Comparison of ENCODE assay signal across 16 cellular contexts in genomic region chr22:25900390-25900789, GRCh38.
DNase-seq lines count a peak whose midpoint lies in the region; ATAC-seq and TF ChIP-seq lines count a peak whose summit lies in the region.
"Had no signal": no experiment of that assay in that cellular context is flagged by ENCODE, and none has a peak within 500 bp of the region (broad histone marks: within the 10 kb centered on the region; RNA-seq: fewer than 3 reads in every experiment).

No MANE protein-coding gene starts in this region.

- no peak overlapping the region for H3K27ac Mint-ChIP-seq in osteocyte (ENCODE audit: unreplicated experiment)
- H3K27ac Mint-ChIP-seq in stimulated activated naive CD8-positive, alpha-beta T cell treated with anti-CD3 and anti-CD28 coated beads, Interleukin-15, amount 100 ng/mL, for 72 hours = no peak overlapping the region
- H3K27ac Mint-ChIP-seq: CD4-positive, alpha-beta memory T cell; HFFc6 had no signal

- peaks cover 9% of the 10 kb centered on the region for H3K9me3 Mint-ChIP-seq in osteocyte (ENCODE audit: unreplicated experiment)
- H3K9me3 Mint-ChIP-seq in stimulated activated naive CD8-positive, alpha-beta T cell treated with anti-CD3 and anti-CD28 coated beads, Interleukin-15, amount 100 ng/mL, for 72 hours = no peaks in the 10 kb centered on the region

- DNase-seq in NCI-H69 (lab: John Stamatoyannopoulos, UW) (peak; percentile 27), OCI-M1 (lab: John Stamatoyannopoulos, UW) (peak; percentile 60), osteocyte (ENCODE audit: extremely low spot score, unreplicated experiment) (peak; percentile 32), NCI-H510A (lab: John Stamatoyannopoulos, UW) (no peak), NCI-H187 (lab: John Stamatoyannopoulos, UW) (no peak)
- no peak for DNase-seq in stimulated activated naive CD8-positive, alpha-beta T cell treated with anti-CD3 and anti-CD28 coated beads, Interleukin-15, amount 100 ng/mL, for 72 hours
- DNase-seq: Calu3; CD4-positive, alpha-beta memory T cell; COR-L47; DMS53; DMS79 treated with DMSO at 0.1 percent for 48 hours; GF-D8; GOT3; HFFc6 had no signal

- H3K4me3 Mint-ChIP-seq in osteocyte (ENCODE audit: unreplicated experiment) = no peak overlapping the region
- no peak overlapping the region for H3K4me3 Mint-ChIP-seq in stimulated activated naive CD8-positive, alpha-beta T cell treated with anti-CD3 and anti-CD28 coated beads, Interleukin-15, amount 100 ng/mL, for 72 hours
- H3K4me3 Mint-ChIP-seq: CD4-positive, alpha-beta memory T cell; HFFc6 had no signal

- ATAC-seq in HG03139 (IDR thresholded peaks at IDR 0.05; ENCODE audit: unreplicated experiment) = no peak
- no peak for ATAC-seq in stimulated activated naive CD8-positive, alpha-beta T cell treated with anti-CD3 and anti-CD28 coated beads, Interleukin-15, amount 100 ng/mL, for 72 hours

- no peaks in the 10 kb centered on the region for H3K36me3 Mint-ChIP-seq in osteocyte (ENCODE audit: unreplicated experiment)
- H3K36me3 Mint-ChIP-seq: CD4-positive, alpha-beta memory T cell had no signal

- TF ChIP-seq CTCF in osteocyte (IDR thresholded peaks at IDR 0.05) = no peak

- no peaks in the 10 kb centered on the region for H3K27me3 ChIP-seq in layer of hippocampus (ENCODE audit: control insufficient read depth, insufficient read depth, low read length)

- peak overlapping the region; percentile 58 for H3K27ac ChIP-seq in layer of hippocampus (ENCODE audit: low read depth, low read length)

- no peaks in the 10 kb centered on the region for H3K4me1 Mint-ChIP-seq in osteocyte (ENCODE audit: unreplicated experiment)
- no peaks in the 10 kb centered on the region for H3K4me1 Mint-ChIP-seq in stimulated activated naive CD8-positive, alpha-beta T cell treated with anti-CD3 and anti-CD28 coated beads, Interleukin-15, amount 100 ng/mL, for 72 hours
- H3K4me1 Mint-ChIP-seq: CD4-positive, alpha-beta memory T cell had no signal

- peaks cover 4% of the 10 kb centered on the region for H3K27me3 Mint-ChIP-seq in osteocyte (ENCODE audit: unreplicated experiment)
- H3K27me3 Mint-ChIP-seq in stimulated activated naive CD8-positive, alpha-beta T cell treated with anti-CD3 and anti-CD28 coated beads, Interleukin-15, amount 100 ng/mL, for 72 hours = peaks cover 27% of the 10 kb centered on the region

Comparison
In these comparisons a context has a peak if more than half of its experiments do, and no peak if none do; other contexts are left out.
1. DNase-seq: peak in NCI-H69 (single experiment), OCI-M1 (single experiment) and osteocyte (single experiment); none in NCI-H510A (single experiment), NCI-H187 (0 of 2) and stimulated activated naive CD8-positive, alpha-beta T cell treated with anti-CD3 and anti-CD28 coated beads, Interleukin-15, amount 100 ng/mL, for 72 hours (0 of 2).